In the genomic region with DNA sequence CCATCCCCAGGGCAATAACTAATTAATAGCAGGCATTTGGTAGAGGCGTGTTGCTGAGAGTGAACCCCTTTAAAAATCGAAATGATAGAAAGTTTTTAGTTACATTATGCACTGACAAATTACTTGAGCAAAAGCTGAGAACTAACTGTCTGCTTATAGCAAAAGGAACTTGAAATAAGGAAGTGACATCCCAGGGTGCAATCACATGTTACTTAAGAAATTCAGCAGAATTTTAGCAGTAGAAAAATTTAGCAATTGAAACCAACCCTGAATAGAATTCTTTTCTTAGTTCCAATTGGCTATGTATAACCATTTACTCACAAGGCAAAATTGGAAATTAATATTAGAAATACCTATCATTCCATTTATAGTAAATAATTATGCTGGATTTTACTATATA, we compare ENCODE assay signal across 19 cellular contexts.
DNase-seq lines count a peak whose midpoint lies in the region; ATAC-seq and TF ChIP-seq lines count a peak whose summit lies in the region.
"Had no signal": no experiment of that assay in that cellular context is flagged by ENCODE, and none has a peak within 500 bp of the region (broad histone marks: within the 10 kb centered on the region; RNA-seq: fewer than 3 reads in every experiment).

No MANE protein-coding gene starts in this region.

- ATAC-seq in GM19452 (IDR thresholded peaks at IDR 0.05; ENCODE audit: unreplicated experiment) (no peak), HG02610 (IDR thresholded peaks at IDR 0.05; ENCODE audit: unreplicated experiment) (no peak), HG02870 (IDR thresholded peaks at IDR 0.05; ENCODE audit: unreplicated experiment) (no peak)
- ATAC-seq: body of pancreas, SK-N-SH treated with all-trans-retinoic acid at 6 μM for 48 hours, WTC11 had no signal

- TF ChIP-seq CTCF in DOHH2 (IDR thresholded peaks at IDR 0.05; ENCODE audit: low read depth, low read length, poor library complexity, severe bottlenecking) = no peak

- DNase-seq in Kasumi-1 (lab: John Stamatoyannopoulos, UW) (peak; percentile 78 to 81), SKM-1 treated with dmso at 0.1 percent for 144 hours (lab: John Stamatoyannopoulos, UW; ENCODE audit: unreplicated experiment) (peak; percentile 80), AG08395 (ENCODE audit: low spot score) (no peak)
- DNase-seq: activated naive CD4-positive, alpha-beta T cell treated with anti-CD3 and anti-CD28 coated beads, Interleukin-2, amount 10 ng/mL, durations not matched to agents 7 days and 5 days; DMS 273 treated with DMSO at 0.1 percent for 48 hours; HFFc6; mesenchymal stem cell; NCI-H1092 treated with DMSO at 0.1 percent for 48 hours; NCI-H2171 treated with DMSO at 0.1 percent for 48 hours; occipital lobe; uterus had no signal

- H3K27me3 ChIP-seq in DOHH2 (ENCODE audit: control insufficient read depth, low read length) (no peaks in the 10 kb centered on the region), muscle layer of duodenum (ENCODE audit: low read depth, low read length) (no peaks in the 10 kb centered on the region)
- H3K27me3 ChIP-seq: body of pancreas, uterus had no signal

- no peaks in the 10 kb centered on the region for H4K20me1 ChIP-seq in DOHH2 (ENCODE audit: control insufficient read depth, insufficient read depth, low read depth, low read length)

- H3K9me3 ChIP-seq in DOHH2 (ENCODE audit: control insufficient read depth, insufficient read depth, low read length) (no peaks in the 10 kb centered on the region), muscle layer of duodenum (ENCODE audit: control insufficient read depth in 1 of 2, low read length in 2 of 2) (no peaks in the 10 kb centered on the region)
- H3K9me3 ChIP-seq: body of pancreas, uterus had no signal

- H3K79me2 ChIP-seq in DOHH2 (ENCODE audit: control insufficient read depth, low read length) = no peaks in the 10 kb centered on the region

- H3K36me3 ChIP-seq in DOHH2 (ENCODE audit: control insufficient read depth, low read length) = no peaks in the 10 kb centered on the region
- no peaks in the 10 kb centered on the region for H3K36me3 ChIP-seq in muscle layer of duodenum (ENCODE audit: control insufficient read depth in 1 of 2, insufficient read depth in 2 of 2, low read length in 2 of 2)
- H3K36me3 ChIP-seq: uterus had no signal

- H3K27ac ChIP-seq in DOHH2 (ENCODE audit: low read depth, low read length) (peak overlapping the region; percentile 66), muscle layer of duodenum (ENCODE audit: low read length) (peak overlapping the region; percentile 12)
- H3K27ac ChIP-seq: uterus had no signal

- H3K4me2 ChIP-seq in DOHH2 (ENCODE audit: low read length) = peak overlapping the region; percentile 58

- H3F3A ChIP-seq in DOHH2 (ENCODE audit: control insufficient read depth, insufficient read depth) = peaks cover 11% of the 10 kb centered on the region

- H3K4me3 ChIP-seq in DOHH2 (ENCODE audit: low read length) = peak overlapping the region; percentile 39
- H3K4me3 ChIP-seq in muscle layer of duodenum (ENCODE audit: low read depth in 1 of 2, low read length in 2 of 2) = no peak overlapping the region
- H3K4me3 ChIP-seq: body of pancreas, uterus had no signal

- H3K4me1 ChIP-seq in DOHH2 (ENCODE audit: control insufficient read depth, low read length) (peaks cover 56% of the 10 kb centered on the region), muscle layer of duodenum (ENCODE audit: control insufficient read depth in 1 of 2, insufficient read depth in 2 of 2, low read length in 2 of 2) (peaks cover 0 to 4% of the 10 kb centered on the region in 2 donors)
- H3K4me1 ChIP-seq: body of pancreas, uterus had no signal

- no peaks in the 10 kb centered on the region for H3K9me2 ChIP-seq in DOHH2 (replicated peaks; ENCODE audit: control insufficient read depth, low read length)
